1 cellular context compared by ENCODE assay signal in the genomic region with DNA sequence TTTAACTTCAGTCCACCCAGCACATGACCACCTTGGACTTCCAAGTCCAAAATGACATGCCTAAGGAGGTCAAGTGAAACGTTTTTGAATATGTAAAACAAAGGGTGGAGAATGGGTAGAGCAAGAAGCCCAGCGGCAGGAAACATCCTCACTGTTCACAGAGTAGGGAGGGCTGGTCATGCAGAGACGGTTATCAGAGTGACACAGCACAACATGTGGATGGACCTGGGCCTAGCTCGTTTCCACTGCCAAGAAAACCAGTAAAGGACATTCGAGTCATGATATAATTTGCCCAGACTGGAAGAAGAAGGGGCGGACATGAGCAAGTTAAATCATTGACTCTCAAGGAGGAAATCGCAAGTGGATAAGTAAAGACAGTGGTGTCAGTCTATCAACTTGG.
TF ChIP-seq lines count a peak whose summit lies in the region.

No MANE protein-coding gene starts in this region.

TF ChIP-seq in WTC11, 78 proteins besides CTCF, POLR2A, EP300 and RAD21 (continued from another document):
- no peak for TF ChIP-seq ZBTB43 (CRISPR knock-in tag; IDR thresholded peaks at IDR 0.05)
- TF ChIP-seq MLX (CRISPR knock-in tag; IDR thresholded peaks at IDR 0.05), result no peak
- TF ChIP-seq, protein P1, sequence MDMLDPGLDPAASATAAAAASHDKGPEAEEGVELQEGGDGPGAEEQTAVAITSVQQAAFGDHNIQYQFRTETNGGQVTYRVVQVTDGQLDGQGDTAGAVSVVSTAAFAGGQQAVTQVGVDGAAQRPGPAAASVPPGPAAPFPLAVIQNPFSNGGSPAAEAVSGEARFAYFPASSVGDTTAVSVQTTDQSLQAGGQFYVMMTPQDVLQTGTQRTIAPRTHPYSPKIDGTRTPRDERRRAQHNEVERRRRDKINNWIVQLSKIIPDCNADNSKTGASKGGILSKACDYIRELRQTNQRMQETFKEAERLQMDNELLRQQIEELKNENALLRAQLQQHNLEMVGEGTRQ (CRISPR knock-in tag; IDR thresholded peaks at IDR 0.05), result no peak
- no peak for TF ChIP-seq ZBTB21 (CRISPR knock-in tag; IDR thresholded peaks at IDR 0.05; ENCODE audit: borderline replicate concordance)
- TF ChIP-seq, protein P2, sequence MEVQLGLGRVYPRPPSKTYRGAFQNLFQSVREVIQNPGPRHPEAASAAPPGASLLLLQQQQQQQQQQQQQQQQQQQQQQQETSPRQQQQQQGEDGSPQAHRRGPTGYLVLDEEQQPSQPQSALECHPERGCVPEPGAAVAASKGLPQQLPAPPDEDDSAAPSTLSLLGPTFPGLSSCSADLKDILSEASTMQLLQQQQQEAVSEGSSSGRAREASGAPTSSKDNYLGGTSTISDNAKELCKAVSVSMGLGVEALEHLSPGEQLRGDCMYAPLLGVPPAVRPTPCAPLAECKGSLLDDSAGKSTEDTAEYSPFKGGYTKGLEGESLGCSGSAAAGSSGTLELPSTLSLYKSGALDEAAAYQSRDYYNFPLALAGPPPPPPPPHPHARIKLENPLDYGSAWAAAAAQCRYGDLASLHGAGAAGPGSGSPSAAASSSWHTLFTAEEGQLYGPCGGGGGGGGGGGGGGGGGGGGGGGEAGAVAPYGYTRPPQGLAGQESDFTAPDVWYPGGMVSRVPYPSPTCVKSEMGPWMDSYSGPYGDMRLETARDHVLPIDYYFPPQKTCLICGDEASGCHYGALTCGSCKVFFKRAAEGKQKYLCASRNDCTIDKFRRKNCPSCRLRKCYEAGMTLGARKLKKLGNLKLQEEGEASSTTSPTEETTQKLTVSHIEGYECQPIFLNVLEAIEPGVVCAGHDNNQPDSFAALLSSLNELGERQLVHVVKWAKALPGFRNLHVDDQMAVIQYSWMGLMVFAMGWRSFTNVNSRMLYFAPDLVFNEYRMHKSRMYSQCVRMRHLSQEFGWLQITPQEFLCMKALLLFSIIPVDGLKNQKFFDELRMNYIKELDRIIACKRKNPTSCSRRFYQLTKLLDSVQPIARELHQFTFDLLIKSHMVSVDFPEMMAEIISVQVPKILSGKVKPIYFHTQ (CRISPR knock-in tag; IDR thresholded peaks at IDR 0.05), result no peak
- TF ChIP-seq TEAD1 (CRISPR knock-in tag; IDR thresholded peaks at IDR 0.05), result no peak
- no peak for TF ChIP-seq FOXP1 (CRISPR knock-in tag; IDR thresholded peaks at IDR 0.05; ENCODE audit: borderline replicate concordance)
- TF ChIP-seq, protein P3, sequence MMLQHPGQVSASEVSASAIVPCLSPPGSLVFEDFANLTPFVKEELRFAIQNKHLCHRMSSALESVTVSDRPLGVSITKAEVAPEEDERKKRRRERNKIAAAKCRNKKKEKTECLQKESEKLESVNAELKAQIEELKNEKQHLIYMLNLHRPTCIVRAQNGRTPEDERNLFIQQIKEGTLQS (CRISPR knock-in tag; conservative IDR thresholded peaks at IDR 0.05), result no peak
